ENCODE assay signal across 8 cellular contexts in genomic region chr1:26161408-26162219, GRCh38. TPM values are rescaled to one million over a fixed set of nuclear protein-coding genes. Genes with fewer than 3 reads are reported as not detected.
A peak's percentile ranks its signal among the peaks of the same experiment; 100 is the strongest.
DNase-seq lines count a peak whose midpoint lies in the region.

No MANE protein-coding gene starts in this region.

- H3K27me3 ChIP-seq in Karpas-422 (ENCODE audit: low read length): no peaks in the 10 kb centered on the region

- no peaks in the 10 kb centered on the region for H4K20me1 ChIP-seq in Karpas-422 (ENCODE audit: insufficient read depth, low read depth, low read length)

- in situ Hi-C loops in Caki2 (cut with HindIII; ENCODE audit: low pct_unique_long_range_greater_than_20kb, low sequenced_read_pairs): no loop called here

- no peaks in the 10 kb centered on the region for H3K9me2 ChIP-seq in Karpas-422 (replicated peaks; ENCODE audit: insufficient read depth, low read length)

- H2AFZ ChIP-seq in Karpas-422 (ENCODE audit: low read length): no peak overlapping the region

- H3K27ac ChIP-seq in mesodermal cell (ENCODE audit: low read depth, low read length, severe bottlenecking) (no peak overlapping the region), Karpas-422 (ENCODE audit: low read length) (no peak overlapping the region)

- H3K79me2 ChIP-seq in Karpas-422 (ENCODE audit: low read length): no peaks in the 10 kb centered on the region

- DNase-seq in Caki2 (ENCODE audit: low read depth) (peak; percentile 65), M059J (ENCODE audit: low read depth) (peak; percentile 58), epidermal melanocyte (ENCODE audit: insufficient read length, low spot score) (peak; percentile 42), Karpas-422 (no peak), NCI-H1694 treated with DMSO at 0.1 percent for 48 hours (lab: John Stamatoyannopoulos, UW) (no peak)
- DNase-seq in activated CD4-positive, alpha-beta T cell treated with anti-CD3 and anti-CD28 coated beads, Interleukin-2, amount 50 U/mL, for 48 hours: peak; percentile 46 to 61
- peak in 4 of 6 experiments; percentile 17 to 49 (median 31) for DNase-seq in stimulated activated naive CD4-positive, alpha-beta T cell (lab: John Stamatoyannopoulos, UW)

- H3K4me1 ChIP-seq in mesodermal cell (ENCODE audit: control insufficient read depth, insufficient read depth, low read length, poor library complexity, severe bottlenecking): peaks cover 50% of the 10 kb centered on the region
- no peaks in the 10 kb centered on the region for H3K4me1 ChIP-seq in Karpas-422 (ENCODE audit: low read length)

- H3K4me3 ChIP-seq in mesodermal cell (ENCODE audit: extremely low read depth, insufficient read depth, low read length, poor library complexity, severe bottlenecking): peak overlapping the region; percentile 21
- no peak overlapping the region for H3K4me3 ChIP-seq in Karpas-422 (ENCODE audit: low read length)

- no peak overlapping the region for H3K9ac ChIP-seq in Karpas-422 (ENCODE audit: low read length)

- H3K9me3 ChIP-seq in mesodermal cell (ENCODE audit: control insufficient read depth, low read length): no peaks in the 10 kb centered on the region
- H3K9me3 ChIP-seq in Karpas-422 (ENCODE audit: low read length): no peaks in the 10 kb centered on the region

- WGBS in mesodermal cell (ENCODE audit: insufficient coverage in 2 of 2), 2 experiments: 2 to 5% methylated on average over 89 to 94 of the region's 98 CpGs

- no peaks in the 10 kb centered on the region for H3K36me3 ChIP-seq in mesodermal cell (ENCODE audit: control insufficient read depth, insufficient read depth, low read length)
- H3K36me3 ChIP-seq in Karpas-422 (ENCODE audit: insufficient read depth, low read length): no peaks in the 10 kb centered on the region

- no peak overlapping the region for H3K4me2 ChIP-seq in Karpas-422 (ENCODE audit: low read depth, low read length, poor library complexity, severe bottlenecking)

RNA-seq across cellular contexts. Expression of gene FAM110D, which starts 2.7 kb away (rescaled TPM):
- 0.14 TPM in 1 of 2 replicates, not detected in the other for total RNA-seq in Caki2 (2014; rRNA removed; shearing (Covaris generic); ENCODE audit: low replicate concordance)
- not detected in 2 replicates for total RNA-seq in M059J (2014; rRNA removed; shearing (Covaris generic))
- polyA plus RNA-seq in mesodermal cell (2013, experiment 1 of 2): 2.3 TPM
- polyA plus RNA-seq in mesodermal cell (2013, experiment 2 of 2): 2.6 TPM
- total RNA-seq in Karpas-422 (2014; rRNA removed; shearing (Covaris generic); ENCODE audit: low replicate concordance): not detected in 2 replicates

RNA-seq across cellular contexts. Expression of gene C1orf232, which starts 7.1 kb away (rescaled TPM):
- not detected in 2 replicates for total RNA-seq in Caki2 (2014; rRNA removed; shearing (Covaris generic); ENCODE audit: low replicate concordance)
- total RNA-seq in M059J (2014; rRNA removed; shearing (Covaris generic)): not detected in 2 replicates
- not detected for polyA plus RNA-seq in mesodermal cell (2013, experiment 1 of 2)
- not detected for polyA plus RNA-seq in mesodermal cell (2013, experiment 2 of 2)
- total RNA-seq in Karpas-422 (2014; rRNA removed; shearing (Covaris generic); ENCODE audit: low replicate concordance): not detected in 2 replicates

RNA-seq across cellular contexts. Expression of gene ZNF593, which starts 8.1 kb away (rescaled TPM):
- 49.8 and 92.3 TPM in 2 replicates for total RNA-seq in Caki2 (2014; rRNA removed; shearing (Covaris generic); ENCODE audit: low replicate concordance)
- total RNA-seq in M059J (2014; rRNA removed; shearing (Covaris generic)): 22.4 and 23.0 TPM in 2 replicates
- polyA plus RNA-seq in mesodermal cell (2013, experiment 1 of 2): 28.6 TPM
- polyA plus RNA-seq in mesodermal cell (2013, experiment 2 of 2): 18.3 TPM
- total RNA-seq in Karpas-422 (2014; rRNA removed; shearing (Covaris generic); ENCODE audit: low replicate concordance): 58.5 and 133 TPM in 2 replicates

RNA-seq across cellular contexts. Expression of gene ZNF593OS, which starts 10.0 kb away (rescaled TPM):
- not detected in 2 replicates for total RNA-seq in Caki2 (2014; rRNA removed; shearing (Covaris generic); ENCODE audit: low replicate concordance)
- not detected in 2 replicates for total RNA-seq in M059J (2014; rRNA removed; shearing (Covaris generic))
- polyA plus RNA-seq in mesodermal cell (2013, experiment 1 of 2): not detected
- not detected for polyA plus RNA-seq in mesodermal cell (2013, experiment 2 of 2)
- total RNA-seq in Karpas-422 (2014; rRNA removed; shearing (Covaris generic); ENCODE audit: low replicate concordance): 0.18 TPM in 1 of 2 replicates, not detected in the other

RNA-seq across cellular contexts. Expression of gene CNKSR1, which starts 15.7 kb away (rescaled TPM):
- total RNA-seq in Caki2 (2014; rRNA removed; shearing (Covaris generic); ENCODE audit: low replicate concordance): not detected in 2 replicates
- 0.49 TPM in 1 of 2 replicates, not detected in the other for total RNA-seq in M059J (2014; rRNA removed; shearing (Covaris generic))
- polyA plus RNA-seq in mesodermal cell (2013, experiment 1 of 2): 2.5 TPM
- 3.7 TPM for polyA plus RNA-seq in mesodermal cell (2013, experiment 2 of 2)
- total RNA-seq in Karpas-422 (2014; rRNA removed; shearing (Covaris generic); ENCODE audit: low replicate concordance): 0.29 and 1.5 TPM in 2 replicates

Comparison
In these comparisons a context has a peak if more than half of its experiments do, and no peak if none do; other contexts are left out.
1. DNase-seq: peak in Caki2 (single experiment), M059J (single experiment), activated CD4-positive, alpha-beta T cell treated with anti-CD3 and anti-CD28 coated beads, Interleukin-2, amount 50 U/mL, for 48 hours (2 of 2), epidermal melanocyte (single experiment) and stimulated activated naive CD4-positive, alpha-beta T cell (4 of 6); none in Karpas-422 (single experiment) and NCI-H1694 treated with DMSO at 0.1 percent for 48 hours (single experiment).